In the genomic region with DNA sequence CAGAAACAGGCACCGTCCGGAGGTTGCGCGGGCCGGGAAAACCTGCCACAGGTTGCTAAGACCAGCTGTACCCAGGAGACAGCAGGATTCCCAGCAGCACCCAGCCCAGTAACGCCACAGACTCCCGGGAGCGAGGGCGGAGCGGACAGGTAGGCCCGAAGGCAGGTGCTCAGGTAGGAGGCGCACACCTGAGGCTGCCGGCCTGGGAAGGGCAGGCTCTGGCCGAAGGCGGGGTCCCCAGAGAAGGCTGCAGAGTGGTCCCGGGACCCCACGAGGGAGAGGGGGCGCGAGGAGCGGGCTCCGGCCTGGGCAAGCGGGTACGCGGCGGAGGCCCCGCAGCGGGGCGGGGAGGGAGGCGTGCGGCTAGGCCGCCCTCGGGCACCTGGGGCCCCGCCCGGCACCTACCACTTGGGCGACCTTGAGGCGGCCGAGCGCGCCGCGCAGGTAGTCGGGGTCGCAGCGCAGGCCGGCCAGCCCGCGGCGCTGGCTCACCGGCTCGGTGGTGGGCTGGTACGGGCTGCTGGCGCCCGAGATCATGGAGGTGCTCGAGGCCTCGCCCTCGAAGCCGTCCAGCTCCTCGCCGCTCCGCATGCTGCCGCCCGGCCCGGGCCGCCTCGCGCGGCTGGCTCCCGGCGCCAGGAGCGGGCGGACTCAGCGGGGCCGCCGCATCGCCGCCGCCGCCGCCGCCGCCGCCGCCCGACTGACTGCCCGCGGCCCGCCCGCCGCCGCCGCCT, we compare ENCODE assay signal across 8 cellular contexts.
DNase-seq lines count a peak whose midpoint lies in the region; ATAC-seq and TF ChIP-seq lines count a peak whose summit lies in the region.

No MANE protein-coding gene starts in this region.

- DNase-seq in NCI-H1092 treated with DMSO at 0.1 percent for 48 hours (lab: John Stamatoyannopoulos, UW) = peak; percentile 20
- no peak for DNase-seq in NCI-H1092 (lab: John Stamatoyannopoulos, UW)
- DNase-seq in NCI-H2171 (lab: John Stamatoyannopoulos, UW) = peak; percentile 48
- DNase-seq in astrocyte of the cerebellum (ENCODE audit: low read depth) = no peak
- peak; percentile 72 for DNase-seq in iPS-NIHi11 (ENCODE audit: low spot score)
- peak; percentile 7 for DNase-seq in stimulated activated CD4-positive, alpha-beta T cell treated with anti-CD3 and anti-CD28 coated beads, Interleukin-4, amount 100 ng/mL, for 24 hours
- DNase-seq in GM10248 (ENCODE audit: extremely low spot score) = no peak

- CTCF ChIA-PET in GM10248 (lab: Yijun Ruan, JAX) = interaction anchor here (1.0 to 2.0 kb wide), 4 partner anchors 45 to 240 kb away, joined by 3 to 8 read pairs (median 4); a partner anchor contains a TSS

- no peak for TF ChIP-seq CTCF in astrocyte of the cerebellum (IDR thresholded peaks at IDR 0.05; ENCODE audit: low read depth, low read length, missing control alignments)
- TF ChIP-seq CTCF in GM10248 (IDR thresholded peaks at IDR 0.05; ENCODE audit: control extremely low read depth, extremely low read depth, low read depth, missing control alignments) = no peak

- peak; percentile 45 for ATAC-seq in HG02642 (IDR thresholded peaks at IDR 0.05; ENCODE audit: poor library complexity, unreplicated experiment)

- POLR2A ChIA-PET in GM10248 (lab: Yijun Ruan, JAX) = no interaction called here

- H3K4me3 ChIP-seq in astrocyte of the cerebellum (ENCODE audit: low read depth, low read length) = peak overlapping the region; percentile 69

- in situ Hi-C loops in astrocyte of the cerebellum (cut with HindIII; ENCODE audit: low sequenced_read_pairs) = no loop called here

Comparison
In these comparisons a context has a peak if more than half of its experiments do, and no peak if none do; other contexts are left out.
1. DNase-seq: peak in NCI-H1092 treated with DMSO at 0.1 percent for 48 hours (single experiment), NCI-H2171 (single experiment), iPS-NIHi11 (single experiment) and stimulated activated CD4-positive, alpha-beta T cell treated with anti-CD3 and anti-CD28 coated beads, Interleukin-4, amount 100 ng/mL, for 24 hours (single experiment); none in NCI-H1092 (single experiment), astrocyte of the cerebellum (single experiment) and GM10248 (single experiment).